Comparison of ENCODE assay signal across 22 cellular contexts in the genomic region with DNA sequence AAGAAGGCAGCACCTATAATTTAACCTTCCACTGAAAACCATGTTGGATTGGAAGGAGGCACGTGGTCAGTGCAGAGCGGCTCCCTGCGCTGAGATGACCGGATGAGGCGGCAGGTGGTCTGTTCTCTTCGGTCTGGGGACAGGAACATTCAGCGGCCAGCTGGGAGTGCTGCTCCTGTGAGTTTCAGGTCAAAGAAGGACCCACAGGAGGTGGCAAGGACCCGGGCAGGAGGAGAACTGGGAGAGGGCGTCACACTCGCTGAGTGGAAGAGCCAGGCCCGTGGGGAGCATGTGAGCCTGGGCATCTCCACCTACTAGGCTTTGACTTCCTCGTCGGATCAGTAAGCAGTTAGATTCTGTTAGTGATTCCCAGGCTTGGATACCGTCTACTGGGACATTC.
"Had no signal": no experiment of that assay in that cellular context is flagged by ENCODE, and none has a peak within 500 bp of the region (broad histone marks: within the 10 kb centered on the region; RNA-seq: fewer than 3 reads in every experiment).

No MANE protein-coding gene starts in this region.

- H3K4me3 ChIP-seq: dorsolateral prefrontal cortex, lung, mucosa of descending colon, psoas muscle, testis, tibial artery, upper lobe of left lung had no signal

- FAIRE-seq: colon, frontal cortex, keratinocyte, urothelium cell line had no signal

- DNase-seq: dorsolateral prefrontal cortex; effector CD4-positive, alpha-beta T cell; hypothalamus; mucosa of descending colon; naive B cell; psoas muscle; right cardiac atrium; stimulated activated CD4-positive, alpha-beta T cell treated with anti-CD3 and anti-CD28 coated beads, Interleukin-2, amount 100 ng/mL, for 24 hours; stimulated activated CD4-positive, alpha-beta T cell treated with anti-CD3 and anti-CD28 coated beads, Interleukin-4, amount 100 ng/mL, for 24 hours; stimulated activated naive CD4-positive, alpha-beta T cell treated with Interleukin-2 at 50 U/mL for 16 hours; substantia nigra; testis; tibial artery; upper lobe of left lung had no signal

- H3K36me3 ChIP-seq: tibial artery, upper lobe of left lung had no signal

- H3K27me3 ChIP-seq: testis, tibial artery, upper lobe of left lung had no signal

- H3K4me1 ChIP-seq: psoas muscle, testis, tibial artery had no signal

- H3K9me3 ChIP-seq: mucosa of descending colon, psoas muscle, testis, tibial artery, upper lobe of left lung had no signal

- ATAC-seq: left lobe of liver; mucosa of descending colon; natural killer cell treated with Interleukin-12 subunit alpha and Interleukin-12 subunit beta and Interleukin-15 and Interleukin-18, amount 100 ng/mL, for 72 hours; psoas muscle; right cardiac atrium; stimulated activated effector memory CD8-positive, alpha-beta T cell treated with anti-CD3 and anti-CD28 coated beads, Interleukin-12 subunit alpha, Interleukin-12 subunit beta, amount 100 ng/mL, for 72 hours had no signal

- H3K27ac ChIP-seq: dorsolateral prefrontal cortex, psoas muscle, testis, tibial artery, upper lobe of left lung had no signal
